1 cellular context compared by ENCODE assay signal in the genomic region with DNA sequence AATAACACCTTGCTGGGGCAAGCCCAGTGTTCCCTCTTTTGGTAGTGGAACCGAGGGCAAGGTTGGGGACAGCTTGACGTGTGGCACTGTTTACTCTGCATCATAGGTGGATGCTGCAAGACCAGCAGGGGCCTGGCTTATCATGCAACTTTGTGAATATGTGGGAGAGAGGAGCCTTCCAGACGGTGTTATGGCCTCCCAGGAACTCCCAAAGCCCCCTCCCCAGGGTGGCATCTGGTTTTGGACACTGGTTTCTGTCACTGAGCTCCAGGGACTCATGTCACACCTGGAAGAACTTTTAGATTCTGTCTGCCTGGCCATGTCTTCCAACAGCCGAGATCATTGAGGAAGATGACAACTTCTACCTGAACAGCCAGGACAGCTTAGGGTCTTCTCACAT.
TF ChIP-seq lines count a peak whose summit lies in the region.

No MANE protein-coding gene starts in this region.

TF ChIP-seq in IMR-90, 13 proteins besides CTCF, POLR2A, EP300 and RAD21:
- TF ChIP-seq MAZ (IDR thresholded peaks at IDR 0.05; ENCODE audit: borderline replicate concordance, low read depth, low read length) (no peak), FOS (IDR thresholded peaks at IDR 0.05; ENCODE audit: low read depth, low read length) (no peak), CHD1 (IDR thresholded peaks at IDR 0.05; ENCODE audit: low read depth, low read length) (no peak), RCOR1 (IDR thresholded peaks at IDR 0.05; ENCODE audit: insufficient replicate concordance, low read length) (no peak), NFE2L2 (IDR thresholded peaks at IDR 0.05; ENCODE audit: low read depth, low read length) (no peak)
- TF ChIP-seq, protein P1, sequence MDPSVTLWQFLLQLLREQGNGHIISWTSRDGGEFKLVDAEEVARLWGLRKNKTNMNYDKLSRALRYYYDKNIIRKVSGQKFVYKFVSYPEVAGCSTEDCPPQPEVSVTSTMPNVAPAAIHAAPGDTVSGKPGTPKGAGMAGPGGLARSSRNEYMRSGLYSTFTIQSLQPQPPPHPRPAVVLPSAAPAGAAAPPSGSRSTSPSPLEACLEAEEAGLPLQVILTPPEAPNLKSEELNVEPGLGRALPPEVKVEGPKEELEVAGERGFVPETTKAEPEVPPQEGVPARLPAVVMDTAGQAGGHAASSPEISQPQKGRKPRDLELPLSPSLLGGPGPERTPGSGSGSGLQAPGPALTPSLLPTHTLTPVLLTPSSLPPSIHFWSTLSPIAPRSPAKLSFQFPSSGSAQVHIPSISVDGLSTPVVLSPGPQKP (IDR thresholded peaks at IDR 0.05; ENCODE audit: borderline replicate concordance, low read depth, low read length): no peak
- TF ChIP-seq, protein P2, sequence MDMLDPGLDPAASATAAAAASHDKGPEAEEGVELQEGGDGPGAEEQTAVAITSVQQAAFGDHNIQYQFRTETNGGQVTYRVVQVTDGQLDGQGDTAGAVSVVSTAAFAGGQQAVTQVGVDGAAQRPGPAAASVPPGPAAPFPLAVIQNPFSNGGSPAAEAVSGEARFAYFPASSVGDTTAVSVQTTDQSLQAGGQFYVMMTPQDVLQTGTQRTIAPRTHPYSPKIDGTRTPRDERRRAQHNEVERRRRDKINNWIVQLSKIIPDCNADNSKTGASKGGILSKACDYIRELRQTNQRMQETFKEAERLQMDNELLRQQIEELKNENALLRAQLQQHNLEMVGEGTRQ (IDR thresholded peaks at IDR 0.05; ENCODE audit: low read depth, low read length): no peak
